ENCODE assay signal across 9 cellular contexts in the genomic region with DNA sequence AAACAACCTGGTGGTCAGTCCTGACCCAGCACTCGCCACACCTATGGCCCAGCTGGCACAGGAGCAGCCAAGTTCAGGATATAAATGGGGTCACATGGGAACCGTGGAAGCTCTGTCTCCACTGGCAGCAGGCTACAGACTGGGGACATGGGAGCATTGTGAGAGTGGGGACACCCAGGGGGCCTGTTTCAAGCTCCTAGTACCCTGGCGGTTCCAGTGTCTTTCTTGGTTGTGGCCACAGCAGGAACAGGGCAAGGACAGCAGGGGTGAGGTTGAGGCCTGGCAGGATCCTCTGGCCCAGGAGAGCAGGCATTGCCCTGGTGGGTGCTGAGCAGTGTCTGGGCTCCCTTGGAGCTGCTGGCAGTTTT. TPM values are rescaled to one million over a fixed set of nuclear protein-coding genes. Genes with fewer than 3 reads are reported as not detected.
A peak's percentile ranks its signal among the peaks of the same experiment; 100 is the strongest.
DNase-seq lines count a peak whose midpoint lies in the region; ATAC-seq and TF ChIP-seq lines count a peak whose summit lies in the region.
"Had no signal": no experiment of that assay in that cellular context is flagged by ENCODE, and none has a peak within 500 bp of the region (broad histone marks: within the 10 kb centered on the region; RNA-seq: fewer than 3 reads in every experiment).

No MANE protein-coding gene starts in this region.

- H3K36me3 ChIP-seq in H7 (replicated peaks; ENCODE audit: control insufficient read depth, insufficient read depth, low read length) (no peaks in the 10 kb centered on the region), SK-N-SH (replicated peaks in 1 of 2; ENCODE audit: control insufficient read depth in 1 of 2, insufficient read depth in 2 of 2, low read length in 1 of 2) (peaks cover 0 to 10% of the 10 kb centered on the region in 2 experiments), skeletal muscle tissue (ENCODE audit: control insufficient read depth in 3 of 3, insufficient read depth in 3 of 3, low read length in 3 of 3) (peaks cover 0 to 2% (median 0%) of the 10 kb centered on the region in 3 donors)

- H3K4me2 ChIP-seq in SK-N-SH, result peak overlapping the region; percentile 98

- H3K27ac ChIP-seq in SK-N-SH (ENCODE audit: low read depth in 2 of 2, low read length in 1 of 2) (peak overlapping the region in 1 of 2 experiments; percentile 40; a peak in 1 of 4 replicates), skeletal muscle tissue (ENCODE audit: low read depth, low read length) (peak overlapping the region; percentile 68)

- peaks cover 3% of the 10 kb centered on the region for H3F3A ChIP-seq in SK-N-SH (replicated peaks; ENCODE audit: insufficient read depth)

- no peak for TF ChIP-seq RAD21 in SK-N-SH (IDR thresholded peaks at IDR 0.05; ENCODE audit: low read length)

- H3K9me2 ChIP-seq in SK-N-SH, result no peaks in the 10 kb centered on the region

- TF ChIP-seq EP300 in SK-N-SH (IDR thresholded peaks at IDR 0.05; ENCODE audit: borderline replicate concordance in 1 of 2, low read depth in 1 of 2, low read length in 1 of 2), result no peak

- H3K9ac ChIP-seq in SK-N-SH (peak overlapping the region; percentile 77; the same call in 1 of the 2 replicates), skeletal muscle tissue (ENCODE audit: low read depth in 1 of 3, low read length in 3 of 3) (peak overlapping the region; percentile 74 to 84 (median 81))

- peaks cover 60% of the 10 kb centered on the region for H4K20me1 ChIP-seq in SK-N-SH (ENCODE audit: insufficient read depth)

- H2AFZ ChIP-seq in SK-N-SH (ENCODE audit: low read depth), result no peak overlapping the region

- peaks cover 64% of the 10 kb centered on the region for H3K79me2 ChIP-seq in SK-N-SH (ENCODE audit: insufficient read depth)

- H3K4me1 ChIP-seq in SK-N-SH (ENCODE audit: control insufficient read depth in 1 of 2, insufficient read depth in 2 of 2, low read depth in 1 of 2, low read length in 1 of 2) (peaks cover 10 to 48% of the 10 kb centered on the region in 2 experiments; a peak in 2 of 4 replicates), skeletal muscle tissue (ENCODE audit: control insufficient read depth in 3 of 3, insufficient read depth in 3 of 3, low read length in 3 of 3) (peaks cover 70 to 79% (median 76%) of the 10 kb centered on the region in 3 donors)

- H3K9me3 ChIP-seq in SK-N-SH (no peaks in the 10 kb centered on the region), skeletal muscle tissue (ENCODE audit: control insufficient read depth in 3 of 3, low read length in 3 of 3) (no peaks in the 10 kb centered on the region)

- 57% methylated on average over 1 of the region's 3 CpGs for WGBS in SK-N-SH (ENCODE audit: low lambda C conversion rate)

- H3K4me3 ChIP-seq in H7 (ENCODE audit: insufficient read depth, low read depth, low read length) (peak overlapping the region; percentile 74; the same call in 1 of the 2 replicates), SK-N-SH (ENCODE audit: low read depth in 2 of 2, low read length in 1 of 2) (peak overlapping the region; percentile 85 to 97), fibroblast of pulmonary artery (replicated peaks; ENCODE audit: low read depth, low read length) (peak overlapping the region; percentile 79), skeletal muscle tissue (ENCODE audit: low read length in 3 of 3) (peak overlapping the region; percentile 86 to 89 (median 88))

- POLR2A ChIA-PET in SK-N-SH (lab: Yijun Ruan, JAX), result interaction anchor here (0.6 kb wide), 1 partner anchor 20 kb away, joined by 3 read pairs; no protein-coding TSS in a partner anchor

- H3K27me3 ChIP-seq in H7 (ENCODE audit: control insufficient read depth, insufficient read depth, low read length) (peaks cover 10% of the 10 kb centered on the region), SK-N-SH (ENCODE audit: insufficient read depth) (no peaks in the 10 kb centered on the region), skeletal muscle tissue (ENCODE audit: control insufficient read depth in 3 of 3, insufficient read depth in 3 of 3, low read length in 3 of 3) (no peaks in the 10 kb centered on the region)

- no peak for ATAC-seq in GM18498 (IDR thresholded peaks at IDR 0.05; ENCODE audit: unreplicated experiment)

- CTCF ChIA-PET in SK-N-SH (lab: Yijun Ruan, JAX), result interaction anchor here (0.8 to 24.3 kb wide), 13 partner anchors 10 to 167 kb away, joined by 3 to 1109 read pairs (median 14); a partner anchor contains a TSS

- DNase-seq in H7 (no peak), SK-N-SH (no peak), fibroblast of pulmonary artery (ENCODE audit: low read depth) (no peak), dermis blood vessel endothelial cell (no peak), NCI-H774 (lab: John Stamatoyannopoulos, UW) (no peak), cerebellum (ENCODE audit: low spot score) (no peak)
- DNase-seq: stimulated activated CD4-positive, alpha-beta T cell treated with anti-CD3 and anti-CD28 coated beads, Interleukin-12 subunit alpha, Interleukin-12 subunit beta, amount 100 ng/mL, for 4 hours had no signal

- TF ChIP-seq CTCF in SK-N-SH (IDR thresholded peaks at IDR 0.05), result no peak
- TF ChIP-seq CTCF in fibroblast of pulmonary artery (IDR thresholded peaks at IDR 0.05; ENCODE audit: low read length, missing control alignments), result no peak

TF ChIP-seq in SK-N-SH, 30 proteins besides CTCF, POLR2A, EP300 and RAD21:
- TF ChIP-seq MEF2A (IDR thresholded peaks at IDR 0.05; ENCODE audit: borderline replicate concordance, low read depth), result no peak
- TF ChIP-seq JUND (IDR thresholded peaks at IDR 0.05), result no peak
- no peak for TF ChIP-seq EZH2phosphoT487 (IDR thresholded peaks at IDR 0.05; ENCODE audit: borderline replicate concordance, low read depth)
- no peak for TF ChIP-seq TCF12 (IDR thresholded peaks at IDR 0.05)
- TF ChIP-seq TEAD4 (IDR thresholded peaks at IDR 0.05; ENCODE audit: borderline replicate concordance, insufficient read depth), result no peak
- TF ChIP-seq, protein P1, sequence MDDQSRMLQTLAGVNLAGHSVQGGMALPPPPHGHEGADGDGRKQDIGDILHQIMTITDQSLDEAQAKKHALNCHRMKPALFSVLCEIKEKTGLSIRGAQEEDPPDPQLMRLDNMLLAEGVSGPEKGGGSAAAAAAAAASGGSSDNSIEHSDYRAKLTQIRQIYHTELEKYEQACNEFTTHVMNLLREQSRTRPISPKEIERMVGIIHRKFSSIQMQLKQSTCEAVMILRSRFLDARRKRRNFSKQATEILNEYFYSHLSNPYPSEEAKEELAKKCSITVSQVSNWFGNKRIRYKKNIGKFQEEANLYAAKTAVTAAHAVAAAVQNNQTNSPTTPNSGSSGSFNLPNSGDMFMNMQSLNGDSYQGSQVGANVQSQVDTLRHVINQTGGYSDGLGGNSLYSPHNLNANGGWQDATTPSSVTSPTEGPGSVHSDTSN (IDR thresholded peaks at IDR 0.05), result no peak
- TF ChIP-seq, protein P2, sequence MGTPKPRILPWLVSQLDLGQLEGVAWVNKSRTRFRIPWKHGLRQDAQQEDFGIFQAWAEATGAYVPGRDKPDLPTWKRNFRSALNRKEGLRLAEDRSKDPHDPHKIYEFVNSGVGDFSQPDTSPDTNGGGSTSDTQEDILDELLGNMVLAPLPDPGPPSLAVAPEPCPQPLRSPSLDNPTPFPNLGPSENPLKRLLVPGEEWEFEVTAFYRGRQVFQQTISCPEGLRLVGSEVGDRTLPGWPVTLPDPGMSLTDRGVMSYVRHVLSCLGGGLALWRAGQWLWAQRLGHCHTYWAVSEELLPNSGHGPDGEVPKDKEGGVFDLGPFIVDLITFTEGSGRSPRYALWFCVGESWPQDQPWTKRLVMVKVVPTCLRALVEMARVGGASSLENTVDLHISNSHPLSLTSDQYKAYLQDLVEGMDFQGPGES (IDR thresholded peaks at IDR 0.05; ENCODE audit: low read depth, low read length), result no peak
- no peak for TF ChIP-seq RXRA (IDR thresholded peaks at IDR 0.05; ENCODE audit: borderline replicate concordance, low read depth)
- TF ChIP-seq NRF1 (IDR thresholded peaks at IDR 0.05; ENCODE audit: low read depth, low read length), result no peak
- no peak for TF ChIP-seq FOSL2 (IDR thresholded peaks at IDR 0.05; ENCODE audit: borderline replicate concordance, low read depth)
- TF ChIP-seq RFX5 (IDR thresholded peaks at IDR 0.05; ENCODE audit: low read length), result no peak

RNA-seq across cellular contexts. Expression of a gene that starts 1.9 kb away (rescaled TPM):
- 31.8 and 34.8 TPM in 2 replicates for total RNA-seq in H7 (2014; rRNA removed; shearing (Covaris generic))
- 34.7 and 53.1 TPM in 2 replicates for polyA plus RNA-seq in SK-N-SH (2012; rRNA removed)
- 25.5 and 43.5 TPM in 2 replicates for polyA plus RNA-seq in SK-N-SH (2012; cell fraction: cytosol; rRNA removed)
- polyA plus RNA-seq in SK-N-SH (2012; cell fraction: nucleus; rRNA removed), result 94.6 and 111 TPM in 2 replicates
- total RNA-seq in skeletal muscle tissue (13.6 TPM), dermis blood vessel endothelial cell (31.5 and 87.8 TPM in 2 replicates), cerebellum (21.9 TPM)

RNA-seq across cellular contexts. Expression of a gene that starts 28.8 kb away (rescaled TPM):
- total RNA-seq in H7 (2014; rRNA removed; shearing (Covaris generic)), result not detected in 2 replicates
- 0.02 TPM in 1 of 2 replicates, not detected in the other for polyA plus RNA-seq in SK-N-SH (2012; rRNA removed)
- polyA plus RNA-seq in SK-N-SH (2012; cell fraction: cytosol; rRNA removed), result not detected in 2 replicates
- 0.04 and 0.08 TPM in 2 replicates for polyA plus RNA-seq in SK-N-SH (2012; cell fraction: nucleus; rRNA removed)
- total RNA-seq in skeletal muscle tissue (not detected), dermis blood vessel endothelial cell (not detected in 2 replicates), cerebellum (0.09 TPM)

RNA-seq across cellular contexts. Expression of a gene that starts 35.1 kb away (rescaled TPM):
- not detected in 2 replicates for total RNA-seq in H7 (2014; rRNA removed; shearing (Covaris generic))
- polyA plus RNA-seq in SK-N-SH (2012; rRNA removed), result not detected in 2 replicates
- not detected in 2 replicates for polyA plus RNA-seq in SK-N-SH (2012; cell fraction: cytosol; rRNA removed)
- not detected in 2 replicates for polyA plus RNA-seq in SK-N-SH (2012; cell fraction: nucleus; rRNA removed)
- total RNA-seq in skeletal muscle tissue (not detected), dermis blood vessel endothelial cell (not detected in 2 replicates), cerebellum (not detected)

RNA-seq across cellular contexts. Expression of a gene that starts 42.6 kb away (rescaled TPM):
- total RNA-seq in H7 (2014; rRNA removed; shearing (Covaris generic)), result 0.03 TPM in 1 of 2 replicates, not detected in the other
- not detected in 2 replicates for polyA plus RNA-seq in SK-N-SH (2012; rRNA removed)
- not detected in 2 replicates for polyA plus RNA-seq in SK-N-SH (2012; cell fraction: cytosol; rRNA removed)
- polyA plus RNA-seq in SK-N-SH (2012; cell fraction: nucleus; rRNA removed), result 0.08 and 0.23 TPM in 2 replicates
- total RNA-seq in skeletal muscle tissue, result not detected
- total RNA-seq in dermis blood vessel endothelial cell, result not detected in 2 replicates
- 1.00 TPM for total RNA-seq in cerebellum

RNA-seq across cellular contexts. Expression of a gene that starts 58.5 kb away (rescaled TPM):
- total RNA-seq in H7 (2014; rRNA removed; shearing (Covaris generic)), result 0.45 and 0.78 TPM in 2 replicates
- 0.07 and 0.15 TPM in 2 replicates for polyA plus RNA-seq in SK-N-SH (2012; rRNA removed)
- polyA plus RNA-seq in SK-N-SH (2012; cell fraction: cytosol; rRNA removed), result 0.08 and 0.14 TPM in 2 replicates
- polyA plus RNA-seq in SK-N-SH (2012; cell fraction: nucleus; rRNA removed), result 0.16 and 0.23 TPM in 2 replicates
- total RNA-seq in skeletal muscle tissue, result not detected
- 37.6 and 89.4 TPM in 2 replicates for total RNA-seq in dermis blood vessel endothelial cell
- total RNA-seq in cerebellum, result 0.18 TPM
